2 cellular contexts compared by ENCODE assay signal in genomic region chr3:72290859-72291641, GRCh38.
TF ChIP-seq lines count a peak whose summit lies in the region.

No MANE protein-coding gene starts in this region.

TF ChIP-seq in HEK293, 187 proteins besides CTCF, POLR2A, EP300 and RAD21:
- TF ChIP-seq SP2 (tag by site-specific recombination; IDR thresholded peaks at IDR 0.05), result no peak
- TF ChIP-seq, protein P1, sequence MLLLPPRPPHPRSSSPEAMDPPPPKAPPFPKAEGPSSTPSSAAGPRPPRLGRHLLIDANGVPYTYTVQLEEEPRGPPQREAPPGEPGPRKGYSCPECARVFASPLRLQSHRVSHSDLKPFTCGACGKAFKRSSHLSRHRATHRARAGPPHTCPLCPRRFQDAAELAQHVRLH (tag by site-specific recombination; IDR thresholded peaks at IDR 0.05), result no peak
- TF ChIP-seq ZNF140 (tag by site-specific recombination; IDR thresholded peaks at IDR 0.05), result no peak
- TF ChIP-seq ZNF10 (tag by site-specific recombination; IDR thresholded peaks at IDR 0.05), result no peak
- TF ChIP-seq, protein P2, sequence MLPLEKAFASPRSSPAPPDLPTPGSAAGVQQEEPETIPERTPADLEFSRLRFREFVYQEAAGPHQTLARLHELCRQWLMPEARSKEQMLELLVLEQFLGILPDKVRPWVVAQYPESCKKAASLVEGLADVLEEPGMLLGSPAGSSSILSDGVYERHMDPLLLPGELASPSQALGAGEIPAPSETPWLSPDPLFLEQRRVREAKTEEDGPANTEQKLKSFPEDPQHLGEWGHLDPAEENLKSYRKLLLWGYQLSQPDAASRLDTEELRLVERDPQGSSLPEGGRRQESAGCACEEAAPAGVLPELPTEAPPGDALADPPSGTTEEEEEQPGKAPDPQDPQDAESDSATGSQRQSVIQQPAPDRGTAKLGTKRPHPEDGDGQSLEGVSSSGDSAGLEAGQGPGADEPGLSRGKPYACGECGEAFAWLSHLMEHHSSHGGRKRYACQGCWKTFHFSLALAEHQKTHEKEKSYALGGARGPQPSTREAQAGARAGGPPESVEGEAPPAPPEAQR (tag by site-specific recombination; IDR thresholded peaks at IDR 0.05), result no peak
- TF ChIP-seq ZNF518A (tag by site-specific recombination; conservative IDR thresholded peaks at IDR 0.05; ENCODE audit: low read depth), result no peak
- peak; percentile 6; the same call in 1 of the 2 replicates for TF ChIP-seq GLIS1 (tag by site-specific recombination; IDR thresholded peaks at IDR 0.05)

TF ChIP-seq in H1, 55 proteins besides CTCF, POLR2A, EP300 and RAD21 (continued from another document):
- no peak for TF ChIP-seq RXRA (IDR thresholded peaks at IDR 0.05; ENCODE audit: insufficient read depth, low read depth, low read length)
- no peak for TF ChIP-seq PHF8 (conservative IDR thresholded peaks at IDR 0.05; ENCODE audit: low read depth, low read length)
- no peak for TF ChIP-seq HDAC2 (IDR thresholded peaks at IDR 0.05; ENCODE audit: borderline replicate concordance in 1 of 2, low read depth in 2 of 2, low read length in 2 of 2)
- TF ChIP-seq E2F6 (IDR thresholded peaks at IDR 0.05), result no peak
- TF ChIP-seq JUND (IDR thresholded peaks at IDR 0.05; ENCODE audit: low read length), result no peak
- TF ChIP-seq MAFK (IDR thresholded peaks at IDR 0.05; ENCODE audit: low read depth, low read length), result no peak
- TF ChIP-seq BRCA1 (IDR thresholded peaks at IDR 0.05; ENCODE audit: low read depth, low read length), result no peak
- TF ChIP-seq CBX5 (IDR thresholded peaks at IDR 0.05; ENCODE audit: low read depth, low read length), result no peak
- no peak for TF ChIP-seq FOSL1 (IDR thresholded peaks at IDR 0.05; ENCODE audit: insufficient read depth, low read depth, low read length)
- TF ChIP-seq SAP30 (IDR thresholded peaks at IDR 0.05; ENCODE audit: insufficient read depth, insufficient replicate concordance, low read length), result no peak
- TF ChIP-seq, protein P3, sequence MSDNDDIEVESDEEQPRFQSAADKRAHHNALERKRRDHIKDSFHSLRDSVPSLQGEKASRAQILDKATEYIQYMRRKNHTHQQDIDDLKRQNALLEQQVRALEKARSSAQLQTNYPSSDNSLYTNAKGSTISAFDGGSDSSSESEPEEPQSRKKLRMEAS (IDR thresholded peaks at IDR 0.05), result no peak
- no peak for TF ChIP-seq POLR2AphosphoS5 (IDR thresholded peaks at IDR 0.05; ENCODE audit: low read depth, low read length)
- no peak for TF ChIP-seq KDM4A (IDR thresholded peaks at IDR 0.05; ENCODE audit: low read depth, low read length, severe bottlenecking)
- TF ChIP-seq TBP (IDR thresholded peaks at IDR 0.05; ENCODE audit: low read depth, low read length), result no peak
- TF ChIP-seq RBBP5 (IDR thresholded peaks at IDR 0.05; ENCODE audit: borderline replicate concordance, low read depth, low read length), result no peak
- TF ChIP-seq CBX8 (IDR thresholded peaks at IDR 0.05; ENCODE audit: borderline replicate concordance, low read depth, low read length), result no peak
